8 cellular contexts compared by ENCODE assay signal in the genomic region with DNA sequence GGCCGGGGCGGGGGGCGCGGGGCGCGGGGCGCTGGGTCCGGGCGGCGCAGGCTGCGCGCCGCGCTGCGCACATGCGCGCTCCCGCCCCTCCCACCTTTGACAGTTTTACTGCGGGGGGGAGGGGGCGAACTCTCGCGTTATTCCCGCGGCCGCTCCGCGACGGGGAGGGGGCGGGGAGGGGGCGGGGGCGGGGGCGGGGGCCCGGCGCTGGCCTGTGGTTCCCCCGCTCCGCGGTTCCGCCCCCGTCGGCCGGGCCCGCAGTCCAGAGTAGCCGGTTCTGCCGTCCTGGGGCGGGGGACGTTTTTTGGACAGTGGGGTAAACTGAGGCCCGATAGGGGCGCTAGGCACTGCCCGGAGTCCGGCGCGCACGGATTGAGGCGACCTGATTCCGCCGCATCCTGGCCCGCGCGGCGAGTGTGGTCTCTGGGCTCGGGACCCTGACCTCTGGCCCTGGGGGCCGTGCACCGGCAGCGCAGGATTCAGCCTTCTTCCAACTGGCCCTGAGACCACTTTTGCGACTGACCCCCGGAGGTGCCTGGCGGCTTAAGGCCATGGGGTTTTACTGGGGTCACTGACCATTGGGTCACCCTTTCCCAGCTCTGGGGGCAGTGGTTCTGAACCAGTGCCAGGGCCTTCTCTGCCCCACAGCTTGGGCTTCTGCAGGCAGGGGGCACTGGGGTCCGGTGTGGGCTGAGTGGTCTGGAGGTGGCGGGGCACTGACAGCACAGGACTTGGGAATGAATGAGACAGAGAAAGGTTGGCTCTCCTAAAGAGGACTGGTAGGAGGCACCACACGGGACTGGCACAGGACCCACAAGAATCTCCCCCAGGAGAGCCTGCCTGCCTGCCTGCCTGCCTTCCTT. TPM values are rescaled to one million over a fixed set of nuclear protein-coding genes. Genes with fewer than 3 reads are reported as not detected.
DNase-seq lines count a peak whose midpoint lies in the region; ATAC-seq and TF ChIP-seq lines count a peak whose summit lies in the region.

A gene with protein sequence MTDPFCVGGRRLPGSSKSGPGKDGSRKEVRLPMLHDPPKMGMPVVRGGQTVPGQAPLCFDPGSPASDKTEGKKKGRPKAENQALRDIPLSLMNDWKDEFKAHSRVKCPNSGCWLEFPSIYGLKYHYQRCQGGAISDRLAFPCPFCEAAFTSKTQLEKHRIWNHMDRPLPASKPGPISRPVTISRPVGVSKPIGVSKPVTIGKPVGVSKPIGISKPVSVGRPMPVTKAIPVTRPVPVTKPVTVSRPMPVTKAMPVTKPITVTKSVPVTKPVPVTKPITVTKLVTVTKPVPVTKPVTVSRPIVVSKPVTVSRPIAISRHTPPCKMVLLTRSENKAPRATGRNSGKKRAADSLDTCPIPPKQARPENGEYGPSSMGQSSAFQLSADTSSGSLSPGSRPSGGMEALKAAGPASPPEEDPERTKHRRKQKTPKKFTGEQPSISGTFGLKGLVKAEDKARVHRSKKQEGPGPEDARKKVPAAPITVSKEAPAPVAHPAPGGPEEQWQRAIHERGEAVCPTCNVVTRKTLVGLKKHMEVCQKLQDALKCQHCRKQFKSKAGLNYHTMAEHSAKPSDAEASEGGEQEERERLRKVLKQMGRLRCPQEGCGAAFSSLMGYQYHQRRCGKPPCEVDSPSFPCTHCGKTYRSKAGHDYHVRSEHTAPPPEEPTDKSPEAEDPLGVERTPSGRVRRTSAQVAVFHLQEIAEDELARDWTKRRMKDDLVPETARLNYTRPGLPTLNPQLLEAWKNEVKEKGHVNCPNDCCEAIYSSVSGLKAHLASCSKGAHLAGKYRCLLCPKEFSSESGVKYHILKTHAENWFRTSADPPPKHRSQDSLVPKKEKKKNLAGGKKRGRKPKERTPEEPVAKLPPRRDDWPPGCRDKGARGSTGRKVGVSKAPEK (minus strand): TSS at position 80 of the 863 bp plus-strand sequence. CDS start 1,980 bp downstream, outside the sequence.

- no peak for ATAC-seq in GM21360 (IDR thresholded peaks at IDR 0.05; ENCODE audit: unreplicated experiment)

- peak within 1 kb of the TSS; percentile 63 to 69 for H3K4me3 ChIP-seq in testis

- H3K36me3 ChIP-seq in testis (ENCODE audit: low read depth, missing control alignments) = no peaks in the 10 kb centered on the region

- no peak for TF ChIP-seq CTCF in testis (IDR thresholded peaks at IDR 0.05)

- H3K27me3 ChIP-seq in testis = no peaks in the 10 kb centered on the region

- DNase-seq in NCI-H524 (lab: John Stamatoyannopoulos, UW) (peak; percentile 28 to 60), NCI-H524 treated with DMSO at 0.1 percent for 48 hours (lab: John Stamatoyannopoulos, UW) (no peak), NCI-H226 (peak; percentile 55), erythroblast (lab: John Stamatoyannopoulos, UW) (peak; percentile 45 to 57), mucosa of gallbladder (ENCODE audit: low spot score) (peak; percentile 48), testis (peak; percentile 79)
- DNase-seq in activated CD8-positive, alpha-beta memory T cell treated with anti-CD3 and anti-CD28 coated beads for 24 hours = peak; percentile 76

- H3K9me3 ChIP-seq in testis = no peaks in the 10 kb centered on the region

- TF ChIP-seq POLR2A in erythroblast (IDR thresholded peaks at IDR 0.05; ENCODE audit: low read length) (no peak), testis (IDR thresholded peaks at IDR 0.05) (no peak)

- WGBS in testis, 2 donors = 3 to 14% methylated on average over 3 to 70 of the region's 70 CpGs

- H3K4me1 ChIP-seq in testis = peaks cover 12% of the 10 kb centered on the region

- peak within 1 kb of the TSS in 1 of 2 donors; percentile 75 for H3K27ac ChIP-seq in testis

- intact Hi-C loops in testis (cut with DNase I; ENCODE audit: low total_unique reads) = no loop called here

RNA-seq across cellular contexts. Expression of the gene that starts here (rescaled TPM):
- total RNA-seq in mucosa of gallbladder (26.1 TPM), testis (10 to 100 TPM; 24.5 to 27.6 TPM)
- polyA plus RNA-seq in testis (ENCODE audit: insufficient read depth, low read depth, low replicate concordance) = 16.7 TPM
